Comparison of ENCODE assay signal across 16 cellular contexts in genomic region chr11:88330826-88331428, GRCh38.
"Had no signal": no experiment of that assay in that cellular context is flagged by ENCODE, and none has a peak within 500 bp of the region (broad histone marks: within the 10 kb centered on the region; RNA-seq: fewer than 3 reads in every experiment).

No MANE protein-coding gene starts in this region.

- H3K27ac Mint-ChIP-seq: activated CD8-positive, alpha-beta T cell treated with anti-CD3 and anti-CD28 coated beads for 36 hours; activated naive CD4-positive, alpha-beta T cell treated with anti-CD3 and anti-CD28 coated beads for 36 hours had no signal

- H3K4me3 Mint-ChIP-seq: activated CD8-positive, alpha-beta T cell treated with anti-CD3 and anti-CD28 coated beads for 36 hours; activated naive CD4-positive, alpha-beta T cell treated with anti-CD3 and anti-CD28 coated beads for 36 hours; stimulated activated naive CD8-positive, alpha-beta T cell treated with anti-CD3 and anti-CD28 coated beads, Interleukin-15, amount 100 ng/mL, for 72 hours had no signal

- H3K4me3 ChIP-seq: adrenal gland, gastroesophageal sphincter, testis had no signal

- H3K27me3 Mint-ChIP-seq: activated CD8-positive, alpha-beta T cell treated with anti-CD3 and anti-CD28 coated beads for 36 hours; stimulated activated naive CD8-positive, alpha-beta T cell treated with anti-CD3 and anti-CD28 coated beads, Interleukin-15, amount 100 ng/mL, for 72 hours had no signal

- DNase-seq: activated CD8-positive, alpha-beta memory T cell treated with anti-CD3 and anti-CD28 coated beads, Interleukin-2, amount 50 U/mL, for 4 hours; activated CD8-positive, alpha-beta T cell treated with anti-CD3 and anti-CD28 coated beads for 36 hours; activated naive CD4-positive, alpha-beta T cell treated with anti-CD3 and anti-CD28 coated beads for 36 hours; adrenal gland; central memory CD4-positive, alpha-beta T cell; cortex of kidney; effector memory CD4-positive, alpha-beta T cell; midbrain; stimulated activated CD4-positive, alpha-beta T cell treated with anti-CD3 and anti-CD28 coated beads, Interleukin-15, amount 100 ng/mL, for 24 hours; stimulated activated CD4-positive, alpha-beta T cell treated with anti-CD3 and anti-CD28 coated beads, Interleukin-4, amount 100 ng/mL, for 24 hours; stimulated activated naive CD8-positive, alpha-beta T cell treated with anti-CD3 and anti-CD28 coated beads, Interleukin-15, amount 100 ng/mL, for 72 hours; T-helper 9 cell; testis had no signal

- ATAC-seq: activated CD8-positive, alpha-beta T cell treated with anti-CD3 and anti-CD28 coated beads for 36 hours; gastroesophageal sphincter; stimulated activated naive CD8-positive, alpha-beta T cell treated with anti-CD3 and anti-CD28 coated beads, Interleukin-15, amount 100 ng/mL, for 72 hours had no signal

- H3K27me3 ChIP-seq: adrenal gland, gastroesophageal sphincter, neutrophil, testis had no signal

- H3K27ac ChIP-seq: adrenal gland, epithelial cell of prostate, gastroesophageal sphincter, neutrophil, testis had no signal

- H3K9me3 Mint-ChIP-seq: activated CD8-positive, alpha-beta T cell treated with anti-CD3 and anti-CD28 coated beads for 36 hours; activated naive CD4-positive, alpha-beta T cell treated with anti-CD3 and anti-CD28 coated beads for 36 hours; stimulated activated naive CD8-positive, alpha-beta T cell treated with anti-CD3 and anti-CD28 coated beads, Interleukin-15, amount 100 ng/mL, for 72 hours had no signal

- H3K4me1 ChIP-seq: gastroesophageal sphincter had no signal

- H3K9me3 ChIP-seq: adrenal gland, gastroesophageal sphincter, neutrophil, testis had no signal

- H3K36me3 ChIP-seq: adrenal gland had no signal
